7 cellular contexts compared by ENCODE assay signal in the genomic region with DNA sequence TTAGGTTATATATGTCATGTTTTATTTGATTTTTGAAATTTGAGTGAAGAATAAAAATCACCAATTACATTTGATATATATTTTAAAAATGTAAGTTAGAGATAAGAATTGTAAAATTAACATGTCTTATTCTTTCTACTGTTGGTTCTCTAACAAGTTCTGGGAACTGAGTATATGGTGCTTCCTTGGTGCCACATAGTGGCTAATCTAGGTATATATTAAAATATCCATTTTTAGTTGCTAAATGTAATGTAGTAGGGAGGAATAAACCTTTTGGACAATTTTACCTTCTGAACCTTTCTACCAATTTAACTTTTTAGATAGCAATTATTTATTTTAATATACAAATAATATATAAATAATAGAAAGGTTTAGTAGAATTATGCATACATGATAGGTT. TPM values are rescaled to one million over a fixed set of nuclear protein-coding genes. Genes with fewer than 3 reads are reported as not detected.
A peak's percentile ranks its signal among the peaks of the same experiment; 100 is the strongest.
DNase-seq lines count a peak whose midpoint lies in the region; ATAC-seq, FAIRE-seq and TF ChIP-seq lines count a peak whose summit lies in the region.

No MANE protein-coding gene starts in this region.

- no peaks in the 10 kb centered on the region for H3K9me3 ChIP-seq in astrocyte (ENCODE audit: insufficient read depth, low read depth, low read length)

- H3K36me3 ChIP-seq in GM23338 (ENCODE audit: insufficient read depth) (no peaks in the 10 kb centered on the region), astrocyte (ENCODE audit: insufficient read depth, low read length) (no peaks in the 10 kb centered on the region)

- H3K27me3 Mint-ChIP-seq in GM23338 (ENCODE audit: insufficient read depth, low read depth, poor library complexity) (no peaks in the 10 kb centered on the region), astrocyte (ENCODE audit: low read depth, unreplicated experiment) (no peaks in the 10 kb centered on the region)

- H3K9me3 Mint-ChIP-seq in GM23338 (no peaks in the 10 kb centered on the region), astrocyte (ENCODE audit: unreplicated experiment) (no peaks in the 10 kb centered on the region)

- H3K79me2 ChIP-seq in GM23338 (replicated peaks; ENCODE audit: insufficient read depth): no peaks in the 10 kb centered on the region
- no peaks in the 10 kb centered on the region for H3K79me2 ChIP-seq in astrocyte (ENCODE audit: insufficient read depth, low read length)

- no peak for FAIRE-seq in astrocyte (lab: Jason Lieb, UNC)

- no peaks in the 10 kb centered on the region for H4K20me1 ChIP-seq in GM23338 (replicated peaks; ENCODE audit: insufficient read depth)
- H4K20me1 ChIP-seq in astrocyte (ENCODE audit: insufficient read depth, low read length): no peaks in the 10 kb centered on the region

- no peaks in the 10 kb centered on the region for H3F3A ChIP-seq in GM23338 (replicated peaks; ENCODE audit: low read depth)

- no peak overlapping the region for H3K4me3 ChIP-seq in GM23338
- H3K4me3 ChIP-seq in astrocyte (ENCODE audit: insufficient read depth, low read depth, low read length): no peak overlapping the region

- no peak overlapping the region for H3K9ac ChIP-seq in astrocyte (ENCODE audit: low read length)

- H3K36me3 Mint-ChIP-seq in GM23338 (ENCODE audit: low read depth) (no peaks in the 10 kb centered on the region), astrocyte (ENCODE audit: low read depth, unreplicated experiment) (peaks cover 2% of the 10 kb centered on the region)

- H3K4me1 ChIP-seq in GM23338 (ENCODE audit: insufficient read depth) (no peaks in the 10 kb centered on the region), astrocyte (ENCODE audit: insufficient read depth, low read length) (no peaks in the 10 kb centered on the region)

- DNase-seq in GM23338 (ENCODE audit: low spot score) (peak; percentile 47), NAMALWA (ENCODE audit: low spot score) (peak; percentile 53), astrocyte (ENCODE audit: low read depth) (no peak), left kidney (ENCODE audit: low read depth, low spot score) (peak; percentile 26), GM19238 (ENCODE audit: insufficient read length, low spot score) (no peak), NCI-H128 (lab: John Stamatoyannopoulos, UW; ENCODE audit: unreplicated experiment) (no peak)

- H2AFZ ChIP-seq in GM23338 (no peak overlapping the region), astrocyte (ENCODE audit: low read depth, low read length) (no peak overlapping the region)

- no peaks in the 10 kb centered on the region for H3K27me3 ChIP-seq in GM23338 (ENCODE audit: insufficient read depth)
- H3K27me3 ChIP-seq in astrocyte (ENCODE audit: insufficient read depth, low read length): no peaks in the 10 kb centered on the region

- H3K27ac Mint-ChIP-seq in GM23338 (no peak overlapping the region), astrocyte (ENCODE audit: unreplicated experiment) (no peak overlapping the region)

- TF ChIP-seq CTCF in GM12873 (IDR thresholded peaks at IDR 0.05; ENCODE audit: insufficient read depth, low read depth, low read length, missing control alignments) (peak; percentile 26), GM23338 (conservative IDR thresholded peaks at IDR 0.05; ENCODE audit: low read depth in 2 of 2) (peak; percentile 51 to 56), astrocyte (IDR thresholded peaks at IDR 0.05; ENCODE audit: insufficient read depth, low read depth, low read length) (peak; percentile 38)

- no peak overlapping the region for H3K27ac ChIP-seq in GM23338 (ENCODE audit: low read depth)
- H3K27ac ChIP-seq in astrocyte (ENCODE audit: low read depth, low read length): no peak overlapping the region

- H3K4me2 ChIP-seq in GM23338 (no peak overlapping the region), astrocyte (ENCODE audit: low read length) (no peak overlapping the region)

- H3K4me3 Mint-ChIP-seq in GM23338 (no peak overlapping the region), astrocyte (ENCODE audit: unreplicated experiment) (no peak overlapping the region)

- H3K4me1 Mint-ChIP-seq in GM23338 (no peaks in the 10 kb centered on the region), astrocyte (ENCODE audit: low read depth, unreplicated experiment) (no peaks in the 10 kb centered on the region)

- ATAC-seq in GM23338: no peak

- H3K9me2 ChIP-seq in GM23338 (ENCODE audit: insufficient read depth): no peaks in the 10 kb centered on the region

TF ChIP-seq in GM23338, 12 proteins besides CTCF, POLR2A, EP300 and RAD21 (continues in another document):
- TF ChIP-seq, protein P1, sequence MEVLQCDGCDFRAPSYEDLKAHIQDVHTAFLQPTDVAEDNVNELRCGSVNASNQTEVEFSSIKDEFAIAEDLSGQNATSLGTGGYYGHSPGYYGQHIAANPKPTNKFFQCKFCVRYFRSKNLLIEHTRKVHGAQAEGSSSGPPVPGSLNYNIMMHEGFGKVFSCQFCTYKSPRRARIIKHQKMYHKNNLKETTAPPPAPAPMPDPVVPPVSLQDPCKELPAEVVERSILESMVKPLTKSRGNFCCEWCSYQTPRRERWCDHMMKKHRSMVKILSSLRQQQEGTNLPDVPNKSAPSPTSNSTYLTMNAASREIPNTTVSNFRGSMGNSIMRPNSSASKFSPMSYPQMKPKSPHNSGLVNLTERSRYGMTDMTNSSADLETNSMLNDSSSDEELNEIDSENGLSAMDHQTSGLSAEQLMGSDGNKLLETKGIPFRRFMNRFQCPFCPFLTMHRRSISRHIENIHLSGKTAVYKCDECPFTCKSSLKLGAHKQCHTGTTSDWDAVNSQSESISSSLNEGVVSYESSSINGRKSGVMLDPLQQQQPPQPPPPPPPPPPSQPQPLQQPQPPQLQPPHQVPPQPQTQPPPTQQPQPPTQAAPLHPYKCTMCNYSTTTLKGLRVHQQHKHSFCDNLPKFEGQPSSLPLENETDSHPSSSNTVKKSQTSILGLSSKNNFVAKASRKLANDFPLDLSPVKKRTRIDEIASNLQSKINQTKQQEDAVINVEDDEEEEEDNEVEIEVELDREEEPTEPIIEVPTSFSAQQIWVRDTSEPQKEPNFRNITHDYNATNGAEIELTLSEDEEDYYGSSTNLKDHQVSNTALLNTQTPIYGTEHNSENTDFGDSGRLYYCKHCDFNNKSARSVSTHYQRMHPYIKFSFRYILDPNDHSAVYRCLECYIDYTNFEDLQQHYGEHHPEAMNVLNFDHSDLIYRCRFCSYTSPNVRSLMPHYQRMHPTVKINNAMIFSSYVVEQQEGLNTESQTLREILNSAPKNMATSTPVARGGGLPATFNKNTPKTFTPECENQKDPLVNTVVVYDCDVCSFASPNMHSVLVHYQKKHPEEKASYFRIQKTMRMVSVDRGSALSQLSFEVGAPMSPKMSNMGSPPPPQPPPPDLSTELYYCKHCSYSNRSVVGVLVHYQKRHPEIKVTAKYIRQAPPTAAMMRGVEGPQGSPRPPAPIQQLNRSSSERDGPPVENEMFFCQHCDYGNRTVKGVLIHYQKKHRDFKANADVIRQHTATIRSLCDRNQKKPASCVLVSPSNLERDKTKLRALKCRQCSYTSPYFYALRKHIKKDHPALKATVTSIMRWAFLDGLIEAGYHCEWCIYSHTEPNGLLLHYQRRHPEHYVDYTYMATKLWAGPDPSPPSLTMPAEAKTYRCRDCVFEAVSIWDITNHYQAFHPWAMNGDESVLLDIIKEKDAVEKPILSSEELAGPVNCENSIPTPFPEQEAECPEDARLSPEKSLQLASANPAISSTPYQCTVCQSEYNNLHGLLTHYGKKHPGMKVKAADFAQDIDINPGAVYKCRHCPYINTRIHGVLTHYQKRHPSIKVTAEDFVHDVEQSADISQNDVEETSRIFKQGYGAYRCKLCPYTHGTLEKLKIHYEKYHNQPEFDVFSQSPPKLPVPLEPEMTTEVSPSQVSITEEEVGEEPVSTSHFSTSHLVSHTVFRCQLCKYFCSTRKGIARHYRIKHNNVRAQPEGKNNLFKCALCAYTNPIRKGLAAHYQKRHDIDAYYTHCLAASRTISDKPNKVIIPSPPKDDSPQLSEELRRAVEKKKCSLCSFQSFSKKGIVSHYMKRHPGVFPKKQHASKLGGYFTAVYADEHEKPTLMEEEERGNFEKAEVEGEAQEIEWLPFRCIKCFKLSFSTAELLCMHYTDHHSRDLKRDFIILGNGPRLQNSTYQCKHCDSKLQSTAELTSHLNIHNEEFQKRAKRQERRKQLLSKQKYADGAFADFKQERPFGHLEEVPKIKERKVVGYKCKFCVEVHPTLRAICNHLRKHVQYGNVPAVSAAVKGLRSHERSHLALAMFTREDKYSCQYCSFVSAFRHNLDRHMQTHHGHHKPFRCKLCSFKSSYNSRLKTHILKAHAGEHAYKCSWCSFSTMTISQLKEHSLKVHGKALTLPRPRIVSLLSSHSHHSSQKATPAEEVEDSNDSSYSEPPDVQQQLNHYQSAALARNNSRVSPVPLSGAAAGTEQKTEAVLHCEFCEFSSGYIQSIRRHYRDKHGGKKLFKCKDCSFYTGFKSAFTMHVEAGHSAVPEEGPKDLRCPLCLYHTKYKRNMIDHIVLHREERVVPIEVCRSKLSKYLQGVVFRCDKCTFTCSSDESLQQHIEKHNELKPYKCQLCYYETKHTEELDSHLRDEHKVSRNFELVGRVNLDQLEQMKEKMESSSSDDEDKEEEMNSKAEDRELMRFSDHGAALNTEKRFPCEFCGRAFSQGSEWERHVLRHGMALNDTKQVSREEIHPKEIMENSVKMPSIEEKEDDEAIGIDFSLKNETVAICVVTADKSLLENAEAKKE (CRISPR knock-in tag; IDR thresholded peaks at IDR 0.05): no peak
- TF ChIP-seq POLR2AphosphoS5 (IDR thresholded peaks at IDR 0.05; ENCODE audit: low read depth) (no peak), EZH2 (IDR thresholded peaks at IDR 0.05; ENCODE audit: low read depth, unreplicated experiment) (no peak), NANOG (IDR thresholded peaks at IDR 0.05; ENCODE audit: borderline replicate concordance) (no peak), ETS1 (IDR thresholded peaks at IDR 0.05) (no peak), EZH2phosphoT487 (IDR thresholded peaks at IDR 0.05; ENCODE audit: unreplicated experiment) (no peak)

RNA-seq across cellular contexts. Expression of gene CFAP69, which starts 17.5 kb away (rescaled TPM):
- total RNA-seq in GM23338 (2014; rRNA removed; shearing (Covaris generic)): 7.9 and 11.2 TPM in 2 replicates
- polyA plus RNA-seq in GM23338 (2016; fragmentation: Nextera tagmentation; extraction: Ambion mirVana): 3.1 and 4.9 TPM in 2 replicates
- 1.1 and 2.0 TPM in 2 replicates for total RNA-seq in astrocyte

RNA-seq across cellular contexts. Expression of gene STEAP2, which starts 50.9 kb away (rescaled TPM):
- 20.9 and 22.0 TPM in 2 replicates for total RNA-seq in GM23338 (2014; rRNA removed; shearing (Covaris generic))
- polyA plus RNA-seq in GM23338 (2016; fragmentation: Nextera tagmentation; extraction: Ambion mirVana): 10.4 and 13.1 TPM in 2 replicates
- total RNA-seq in astrocyte: 2.3 and 3.4 TPM in 2 replicates

RNA-seq across cellular contexts. Expression of gene FAM237B, which starts 58.7 kb away (rescaled TPM):
- 0.07 TPM in 1 of 2 replicates, not detected in the other for total RNA-seq in GM23338 (2014; rRNA removed; shearing (Covaris generic))
- polyA plus RNA-seq in GM23338 (2016; fragmentation: Nextera tagmentation; extraction: Ambion mirVana): 0.13 TPM in 1 of 2 replicates, not detected in the other
- total RNA-seq in astrocyte: not detected in 2 replicates

Comparison
In these comparisons a context has a peak if more than half of its experiments do, and no peak if none do; other contexts are left out.
1. DNase-seq: peak in GM23338 (single experiment), NAMALWA (single experiment) and left kidney (single experiment); none in astrocyte (single experiment), GM19238 (single experiment) and NCI-H128 (single experiment).
2. Peak in every context shown above with its lines, with median percentiles within 50 percentile points of each other: CTCF ChIP-seq.